ENCODE assay signal across 26 cellular contexts in genomic region chr16:26664086-26664485, GRCh38.
"Had no signal": no experiment of that assay in that cellular context is flagged by ENCODE, and none has a peak within 500 bp of the region (broad histone marks: within the 10 kb centered on the region; RNA-seq: fewer than 3 reads in every experiment).

No MANE protein-coding gene starts in this region.

- H3K9me3 ChIP-seq: gastroesophageal sphincter, left lung, lower lobe of right lung, mucosa of descending colon had no signal

- H3K27me3 ChIP-seq: foreskin keratinocyte, heart left ventricle, hepatocyte, left lung had no signal

- H3K79me2 ChIP-seq: hepatocyte had no signal

- FAIRE-seq: colon, endometrium, frontal cortex, islet of Langerhans, keratinocyte had no signal

- H3K9me3 Mint-ChIP-seq: effector memory CD8-positive, alpha-beta T cell; endodermal cell; mesothelial cell of epicardium had no signal

- H2AFZ ChIP-seq: hepatocyte had no signal

- H3K36me3 ChIP-seq: gastroesophageal sphincter, heart left ventricle, left lung, lower lobe of right lung had no signal

- H3K36me3 Mint-ChIP-seq: mesothelial cell of epicardium had no signal

- H3K4me3 Mint-ChIP-seq: effector memory CD8-positive, alpha-beta T cell; endodermal cell; mesothelial cell of epicardium had no signal

- H3K27ac ChIP-seq: coronary artery, dorsolateral prefrontal cortex, epithelial cell of prostate, foreskin keratinocyte, gastroesophageal sphincter, heart left ventricle, hepatocyte, left lung, lower lobe of right lung had no signal

- H3K4me1 ChIP-seq: foreskin keratinocyte, gastroesophageal sphincter, heart left ventricle, left lung, lower lobe of right lung had no signal

- H3K27ac Mint-ChIP-seq: effector memory CD8-positive, alpha-beta T cell; endodermal cell; mesothelial cell of epicardium had no signal

- ATAC-seq: effector memory CD8-positive, alpha-beta T cell; esophagus mucosa; foreskin keratinocyte; gastroesophageal sphincter; heart left ventricle; left cardiac atrium; left lung; left ventricle myocardium superior; lower lobe of right lung; mucosa of descending colon had no signal

- DNase-seq: dermis blood vessel endothelial cell; dorsolateral prefrontal cortex; effector CD8-positive, alpha-beta T cell; effector memory CD8-positive, alpha-beta T cell; endodermal cell; erythroblast; foreskin keratinocyte; heart left ventricle; hypothalamus; left cardiac atrium; left lung; left ventricle myocardium superior; lower lobe of right lung; mesenchymal stem cell; mucosa of descending colon had no signal

- H3K4me2 ChIP-seq: hepatocyte had no signal

- H3K4me3 ChIP-seq: coronary artery, dorsolateral prefrontal cortex, gastroesophageal sphincter, heart left ventricle, hepatocyte, left lung, lower lobe of right lung, mucosa of descending colon had no signal
